Comparison of ENCODE assay signal across 8 cellular contexts in the genomic region with DNA sequence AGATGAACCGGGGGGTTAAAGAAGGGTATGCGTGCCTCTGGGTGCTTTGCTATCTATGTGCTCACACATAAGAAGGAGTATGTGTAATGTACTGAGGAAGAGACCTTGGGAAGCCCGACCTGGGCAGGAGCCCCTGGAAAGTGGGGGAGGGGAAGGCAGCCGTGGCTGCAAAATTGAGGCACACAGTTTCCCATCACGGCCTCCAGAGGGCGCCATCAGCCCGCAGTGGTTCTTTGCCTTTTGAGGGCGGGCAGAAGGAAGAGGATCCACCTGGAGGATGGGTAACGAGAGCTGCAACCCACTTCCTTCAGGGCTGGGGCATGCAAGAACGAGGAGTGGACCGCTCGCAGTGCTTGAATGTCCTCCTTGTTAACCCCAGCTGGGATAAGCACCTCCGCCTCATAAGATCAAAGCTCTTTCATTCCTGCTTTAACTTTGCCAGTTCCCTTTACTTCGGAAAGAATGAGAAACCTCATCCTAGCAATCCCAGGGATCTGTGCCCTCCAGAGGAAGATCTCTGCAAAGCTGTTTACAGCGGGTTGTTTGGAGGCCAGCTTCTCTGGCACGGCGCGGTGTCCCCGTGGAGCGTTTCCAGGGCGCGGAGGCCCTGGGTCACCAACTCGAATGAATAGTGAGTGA.
DNase-seq lines count a peak whose midpoint lies in the region; ATAC-seq and TF ChIP-seq lines count a peak whose summit lies in the region.

No MANE protein-coding gene starts in this region.

- H3K27me3 Mint-ChIP-seq in mesothelial cell of epicardium (ENCODE audit: low read depth): peaks cover 2% of the 10 kb centered on the region

- H3K36me3 ChIP-seq in endocrine pancreas (ENCODE audit: control insufficient read depth, insufficient read depth, low read length): no peaks in the 10 kb centered on the region

- no peaks in the 10 kb centered on the region for H3K9me3 Mint-ChIP-seq in mesothelial cell of epicardium

- peak overlapping the region; percentile 58 for H3K9ac ChIP-seq in endocrine pancreas (ENCODE audit: control insufficient read depth, insufficient read depth, low read length)

- peak overlapping the region; percentile 57 for H3K4me3 ChIP-seq in endocrine pancreas (ENCODE audit: control insufficient read depth, insufficient read depth, low read length)

- DNase-seq in C1 segment of cervical spinal cord (lab: John Stamatoyannopoulos, UW): peak in 13 of 14 donors; percentile 22 to 66 (median 54)
- DNase-seq in NCI-H82 (lab: John Stamatoyannopoulos, UW): peak; percentile 78
- peak; percentile 45 to 65 (median 63) for DNase-seq in activated CD8-positive, alpha-beta memory T cell treated with anti-CD3 and anti-CD28 coated beads for 48 hours (ENCODE audit: low read depth in 2 of 3, low spot score in 2 of 3)
- peak; percentile 70 to 88 for DNase-seq in mesothelial cell of epicardium (ENCODE audit: low spot score in 2 of 2, unreplicated experiment in 2 of 2)
- peak; percentile 61 for DNase-seq in stimulated activated CD8-positive, alpha-beta memory T cell treated with anti-CD3 and anti-CD28 coated beads, Interleukin-15, amount 100 ng/mL, for 24 hours (ENCODE audit: low read depth)

- no peaks in the 10 kb centered on the region for H3K27me3 ChIP-seq in endocrine pancreas (ENCODE audit: control insufficient read depth, insufficient read depth, low read length)

- TF ChIP-seq CTCF in mesothelial cell of epicardium (IDR thresholded peaks at IDR 0.05; ENCODE audit: unreplicated experiment): peak; percentile 86

- no peaks in the 10 kb centered on the region for H3K9me3 ChIP-seq in endocrine pancreas (ENCODE audit: control insufficient read depth, low read length)

- peaks cover 21% of the 10 kb centered on the region for H3K4me1 Mint-ChIP-seq in mesothelial cell of epicardium

- H3K36me3 Mint-ChIP-seq in mesothelial cell of epicardium: no peaks in the 10 kb centered on the region

- no peaks in the 10 kb centered on the region for H3K4me1 ChIP-seq in endocrine pancreas (ENCODE audit: control insufficient read depth, insufficient read depth, low read length)

- ATAC-seq in GM19395 (IDR thresholded peaks at IDR 0.05; ENCODE audit: unreplicated experiment): peak; percentile 82
- peak; percentile 94 for ATAC-seq in HG03571 (IDR thresholded peaks at IDR 0.05; ENCODE audit: unreplicated experiment)

- H3K4me3 Mint-ChIP-seq in mesothelial cell of epicardium: peak overlapping the region; percentile 66

- no peak overlapping the region for H3K27ac Mint-ChIP-seq in mesothelial cell of epicardium

Comparison
In these comparisons a context has a peak if more than half of its experiments do, and no peak if none do; other contexts are left out.
1. Peak in every context shown above with its lines: DNase-seq, ATAC-seq and H3K4me3 ChIP-seq.